In the genomic region with DNA sequence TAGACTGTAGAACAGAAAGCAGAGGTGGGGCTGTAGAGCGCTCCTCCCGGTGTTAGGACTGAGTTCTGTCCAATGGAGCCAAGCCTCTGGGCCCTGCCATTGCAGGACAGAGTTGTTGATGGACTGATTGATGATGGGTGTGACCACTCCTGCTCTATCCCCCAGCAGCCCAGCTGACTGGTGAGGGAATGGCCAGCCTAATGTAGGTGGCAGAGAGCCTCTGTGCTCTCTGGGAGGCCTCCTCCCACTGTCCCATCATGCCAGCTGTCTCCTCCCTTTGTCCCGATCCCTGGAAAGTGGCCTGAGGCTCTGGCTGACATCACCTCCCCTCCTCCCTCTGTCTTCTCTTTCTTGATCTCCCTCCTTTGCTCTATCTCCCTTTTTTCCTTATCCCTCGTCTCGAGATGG, we compare ENCODE assay signal across 9 cellular contexts. TPM values are rescaled to one million over a fixed set of nuclear protein-coding genes. Genes with fewer than 3 reads are reported as not detected.
DNase-seq lines count a peak whose midpoint lies in the region; ATAC-seq and TF ChIP-seq lines count a peak whose summit lies in the region.
"Had no signal": no experiment of that assay in that cellular context is flagged by ENCODE, and none has a peak within 500 bp of the region (broad histone marks: within the 10 kb centered on the region; RNA-seq: fewer than 3 reads in every experiment).

No MANE protein-coding gene starts in this region.

- TF ChIP-seq CTCF in astrocyte of the spinal cord (IDR thresholded peaks at IDR 0.05; ENCODE audit: low read depth, low read length), result no peak

- H3K4me3 ChIP-seq in astrocyte of the spinal cord (ENCODE audit: low read depth, low read length), result peak overlapping the region; percentile 43

- in situ Hi-C loops in astrocyte of the spinal cord (cut with HindIII; ENCODE audit: low sequenced_read_pairs), result no loop called here

- intact Hi-C loops in left colon (cut with DNase I, micrococcal nuclease), result no loop called here

- DNase-seq in DMS79 (lab: John Stamatoyannopoulos, UW), result peak; percentile 97
- no peak for DNase-seq in astrocyte of the spinal cord (ENCODE audit: low read depth, low spot score)
- peak; percentile 77 to 82 for DNase-seq in hippocampal formation (lab: John Stamatoyannopoulos, UW)
- DNase-seq in putamen (ENCODE audit: low spot score), result peak; percentile 87
- DNase-seq in mucosa of gallbladder (ENCODE audit: low spot score), result no peak
- DNase-seq in left colon, result no peak
- DNase-seq: stimulated activated CD4-positive, alpha-beta T cell treated with anti-CD3 and anti-CD28 coated beads, Interleukin-1b, Interleukin-23, amount 100 ng/mL, for 48 hours had no signal

- no peak for ATAC-seq in left colon
- ATAC-seq in GM19452 (IDR thresholded peaks at IDR 0.05; ENCODE audit: unreplicated experiment), result no peak
- ATAC-seq in HG03571 (IDR thresholded peaks at IDR 0.05; ENCODE audit: unreplicated experiment), result no peak

RNA-seq across cellular contexts. Expression of gene EFS, which starts 0.8 kb away (rescaled TPM):
- total RNA-seq in mucosa of gallbladder (10.8 TPM), left colon (1 to 10 TPM; 1.1 to 3.1 TPM)

RNA-seq across cellular contexts. Expression of gene IL25, which starts 8.4 kb away (rescaled TPM):
- total RNA-seq in mucosa of gallbladder (not detected), left colon (not detected)

RNA-seq across cellular contexts. Expression of gene SLC22A17, which starts 11.5 kb away (rescaled TPM):
- total RNA-seq in mucosa of gallbladder (64.3 TPM), left colon (1 to 10 TPM; 2.7 to 8.0 TPM)

RNA-seq across cellular contexts. Expression of gene CMTM5, which starts 12.7 kb away (rescaled TPM):
- total RNA-seq in mucosa of gallbladder, result 2.2 TPM
- total RNA-seq in left colon, result 1 to 10 TPM in 1 of 2 donors, not detected in 1; 1.6 TPM

RNA-seq across cellular contexts. Expression of gene PABPN1, which starts 42.9 kb away (rescaled TPM):
- total RNA-seq in mucosa of gallbladder (186 TPM), left colon (100 to 1,000 TPM; 131 to 158 TPM)

Comparison
In these comparisons a context has a peak if more than half of its experiments do, and no peak if none do; other contexts are left out.
1. DNase-seq: peak in DMS79 (single experiment), hippocampal formation (2 of 2) and putamen (single experiment); none in astrocyte of the spinal cord (single experiment), mucosa of gallbladder (single experiment) and left colon (0 of 2).